ENCODE assay signal across 26 cellular contexts in genomic region chr10:131895116-131895515, GRCh38. TPM values are rescaled to one million over a fixed set of nuclear protein-coding genes. Genes with fewer than 3 reads are reported as not detected.
DNase-seq lines count a peak whose midpoint lies in the region; ATAC-seq and TF ChIP-seq lines count a peak whose summit lies in the region.
"Had no signal": no experiment of that assay in that cellular context is flagged by ENCODE, and none has a peak within 500 bp of the region (broad histone marks: within the 10 kb centered on the region; RNA-seq: fewer than 3 reads in every experiment).

No MANE protein-coding gene starts in this region.

- H3K27ac Mint-ChIP-seq in chondrocyte (ENCODE audit: unreplicated experiment) (no peak overlapping the region), endodermal cell (no peak overlapping the region)
- H3K27ac Mint-ChIP-seq: CD14-positive monocyte; CD4-positive, CD25-positive, alpha-beta regulatory T cell had no signal

- H3K79me2 ChIP-seq in MM.1S (ENCODE audit: low read length) = no peaks in the 10 kb centered on the region

- no peak for ATAC-seq in GM19035 (IDR thresholded peaks at IDR 0.05; ENCODE audit: unreplicated experiment)
- ATAC-seq: GM12878 had no signal

- H3K4me1 Mint-ChIP-seq in chondrocyte (ENCODE audit: low read depth) (peaks cover 3% of the 10 kb centered on the region), endodermal cell (no peaks in the 10 kb centered on the region)

- intact Hi-C loops in posterior vena cava (cut with DNase I) = loop anchor here in 1 of 2 donors (10.0 kb wide), 1 partner anchor 110 kb away; no protein-coding TSS in a partner anchor

- H3K4me3 Mint-ChIP-seq in chondrocyte (ENCODE audit: unreplicated experiment) = no peak overlapping the region
- no peak overlapping the region for H3K4me3 Mint-ChIP-seq in endodermal cell
- H3K4me3 Mint-ChIP-seq: CD14-positive monocyte; CD4-positive, CD25-positive, alpha-beta regulatory T cell had no signal

- TF ChIP-seq CTCF in chondrocyte (IDR thresholded peaks at IDR 0.05) = no peak
- TF ChIP-seq CTCF in endodermal cell (conservative IDR thresholded peaks at IDR 0.05) = no peak
- TF ChIP-seq CTCF in MM.1S (IDR thresholded peaks at IDR 0.05; ENCODE audit: low read length) = no peak

- no peaks in the 10 kb centered on the region for H3K9me3 Mint-ChIP-seq in chondrocyte (ENCODE audit: low read depth)
- no peaks in the 10 kb centered on the region for H3K9me3 Mint-ChIP-seq in endodermal cell
- H3K9me3 Mint-ChIP-seq: CD4-positive, alpha-beta memory T cell; CD8-positive, alpha-beta memory T cell had no signal

- H3K27me3 ChIP-seq in endodermal cell (ENCODE audit: control insufficient read depth, insufficient read depth, low read length, poor library complexity, severe bottlenecking) = peaks cover 58% of the 10 kb centered on the region
- peaks cover 61% of the 10 kb centered on the region for H3K27me3 ChIP-seq in MM.1S (replicated peaks; ENCODE audit: insufficient read depth, low read length)
- H3K27me3 ChIP-seq: BE2C, BLaER1 had no signal

- H3K36me3 ChIP-seq in endodermal cell (ENCODE audit: control insufficient read depth, insufficient read depth, low read length) (no peaks in the 10 kb centered on the region), MM.1S (replicated peaks; ENCODE audit: insufficient read depth, low read length) (no peaks in the 10 kb centered on the region)
- H3K36me3 ChIP-seq: BE2C, BLaER1 had no signal

- H3K9me3 ChIP-seq in endodermal cell (ENCODE audit: control insufficient read depth, low read length) (no peaks in the 10 kb centered on the region), MM.1S (replicated peaks; ENCODE audit: insufficient read depth, low read length) (no peaks in the 10 kb centered on the region)
- H3K9me3 ChIP-seq: BE2C, BLaER1 had no signal

- H3K36me3 Mint-ChIP-seq in chondrocyte (ENCODE audit: low read depth) (no peaks in the 10 kb centered on the region), endodermal cell (ENCODE audit: low read depth) (no peaks in the 10 kb centered on the region)
- H3K36me3 Mint-ChIP-seq: CD14-positive monocyte; CD4-positive, CD25-positive, alpha-beta regulatory T cell; CD8-positive, alpha-beta memory T cell had no signal

- H4K20me1 ChIP-seq in MM.1S (ENCODE audit: insufficient read depth, low read length) = no peaks in the 10 kb centered on the region
- H4K20me1 ChIP-seq: BLaER1 had no signal

- H3K4me1 ChIP-seq in endodermal cell (ENCODE audit: control insufficient read depth, insufficient read depth, low read length) = no peaks in the 10 kb centered on the region
- H3K4me1 ChIP-seq in MM.1S (ENCODE audit: low read length) = peaks cover 6% of the 10 kb centered on the region; the same call in 1 of the 2 replicates

- H3K9ac ChIP-seq in endodermal cell (ENCODE audit: extremely low read depth, low read length, poor library complexity, severe bottlenecking) (no peak overlapping the region), MM.1S (ENCODE audit: low read length) (no peak overlapping the region)
- H3K9ac ChIP-seq: BLaER1 had no signal

- no peak overlapping the region for H3K4me3 ChIP-seq in endodermal cell (ENCODE audit: low read length)
- H3K4me3 ChIP-seq in MM.1S (ENCODE audit: low read length) = no peak overlapping the region
- H3K4me3 ChIP-seq: BLaER1, GM12878 had no signal

- DNase-seq in activated effector memory CD4-positive, alpha-beta T cell treated with anti-CD3 and anti-CD28 coated beads, Interleukin-2, amount 50 U/mL, for 16 hours = peak; percentile 41
- DNase-seq in activated effector memory CD4-positive, alpha-beta T cell treated with Interleukin-2 at 50 U/mL for 16 hours = no peak
- DNase-seq in chondrocyte (ENCODE audit: low spot score) (peak; percentile 61), endodermal cell (peak; percentile 20), posterior vena cava (ENCODE audit: low spot score) (peak; percentile 56), LoVo (ENCODE audit: low spot score) (no peak), MM.1S (no peak)
- DNase-seq: 8988T; ACHN; BE2C; C1 segment of cervical spinal cord; CD4-positive, alpha-beta memory T cell; CD4-positive, CD25-positive, alpha-beta regulatory T cell; COR-L47; DMS 273 treated with DMSO at 0.1 percent for 48 hours; DMS153; DMS53; DMS79; DND-41; EL; GDM1 had no signal

- H3K27ac ChIP-seq in endodermal cell (ENCODE audit: low read depth, low read length) (no peak overlapping the region), MM.1S (ENCODE audit: low read length) (no peak overlapping the region)
- H3K27ac ChIP-seq: BLaER1 had no signal

- H3K9me2 ChIP-seq in MM.1S (replicated peaks; ENCODE audit: insufficient read depth, low read length) = no peaks in the 10 kb centered on the region

- H3K4me2 ChIP-seq in MM.1S (ENCODE audit: low read depth, low read length) = no peak overlapping the region
- H3K4me2 ChIP-seq: BLaER1 had no signal

- WGBS in endodermal cell (ENCODE audit: insufficient coverage in 1 of 2, insufficient read length in 1 of 2), 2 experiments = 94% methylated on average over 17 of the region's 17 CpGs

- H3K27me3 Mint-ChIP-seq in chondrocyte (ENCODE audit: low read depth) = peaks cover 42% of the 10 kb centered on the region
- H3K27me3 Mint-ChIP-seq in endodermal cell (ENCODE audit: insufficient read depth) = peaks cover 50% of the 10 kb centered on the region

- no peaks in the 10 kb centered on the region for H3F3A ChIP-seq in MM.1S (ENCODE audit: insufficient read depth, low read length)

- no peak overlapping the region for H2AFZ ChIP-seq in MM.1S (ENCODE audit: low read length)

RNA-seq across cellular contexts. Expression of gene PPP2R2D, which starts 5.7 kb away (rescaled TPM):
- total RNA-seq in chondrocyte = 24.3 to 27.5 TPM (median 25.1 TPM) in 3 replicates
- 10 to 100 TPM; 35.5 to 37.5 TPM for total RNA-seq in endodermal cell
- 36.0 TPM for polyA plus RNA-seq in endodermal cell (2013, experiment 1 of 2)
- 35.4 TPM for polyA plus RNA-seq in endodermal cell (2013, experiment 2 of 2)
- 10 to 100 TPM; 23.5 to 23.7 TPM for total RNA-seq in posterior vena cava

Comparison
In these comparisons a context has a peak if more than half of its experiments do, and no peak if none do; other contexts are left out.
1. DNase-seq: peak in activated effector memory CD4-positive, alpha-beta T cell treated with anti-CD3 and anti-CD28 coated beads, Interleukin-2, amount 50 U/mL, for 16 hours (single experiment), chondrocyte (single experiment), endodermal cell (single experiment) and posterior vena cava (single experiment); none in activated effector memory CD4-positive, alpha-beta T cell treated with Interleukin-2 at 50 U/mL for 16 hours (single experiment), LoVo (single experiment) and MM.1S (single experiment).